Comparison of ENCODE assay signal across 1 cellular context in genomic region chr4:78937837-78938236, GRCh38.
TF ChIP-seq lines count a peak whose summit lies in the region.

No MANE protein-coding gene starts in this region.

TF ChIP-seq in IMR-90, 13 proteins besides CTCF, POLR2A, EP300 and RAD21:
- TF ChIP-seq RCOR1 (IDR thresholded peaks at IDR 0.05; ENCODE audit: insufficient replicate concordance, low read length) = no peak
- TF ChIP-seq CHD1 (IDR thresholded peaks at IDR 0.05; ENCODE audit: low read depth, low read length) = no peak
- no peak for TF ChIP-seq USF2 (IDR thresholded peaks at IDR 0.05; ENCODE audit: low read depth, low read length)
- TF ChIP-seq CEBPB (IDR thresholded peaks at IDR 0.05; ENCODE audit: low read depth, low read length) = no peak
- no peak for TF ChIP-seq SMC3 (IDR thresholded peaks at IDR 0.05; ENCODE audit: low read depth, low read length)
- TF ChIP-seq BHLHE40 (IDR thresholded peaks at IDR 0.05; ENCODE audit: low read depth, low read length) = no peak
- TF ChIP-seq RFX5 (IDR thresholded peaks at IDR 0.05; ENCODE audit: low read depth, low read length) = no peak
- TF ChIP-seq ELK1 (IDR thresholded peaks at IDR 0.05; ENCODE audit: borderline replicate concordance, low read depth, low read length) = no peak
- TF ChIP-seq MXI1 (IDR thresholded peaks at IDR 0.05; ENCODE audit: borderline replicate concordance, low read depth, low read length) = no peak
- TF ChIP-seq MAFK (IDR thresholded peaks at IDR 0.05; ENCODE audit: low read depth, low read length) = no peak
- TF ChIP-seq NFE2L2 (IDR thresholded peaks at IDR 0.05; ENCODE audit: low read depth, low read length) = no peak
- no peak for TF ChIP-seq FOS (IDR thresholded peaks at IDR 0.05; ENCODE audit: low read depth, low read length)
- TF ChIP-seq MAZ (IDR thresholded peaks at IDR 0.05; ENCODE audit: borderline replicate concordance, low read depth, low read length) = no peak
